In genomic region chr1:167668108-167668507, GRCh38 we compare ENCODE assay signal across 11 cellular contexts. TPM values are rescaled to one million over a fixed set of nuclear protein-coding genes. Genes with fewer than 3 reads are reported as not detected.
DNase-seq lines count a peak whose midpoint lies in the region; ATAC-seq and TF ChIP-seq lines count a peak whose summit lies in the region.
"Had no signal": no experiment of that assay in that cellular context is flagged by ENCODE, and none has a peak within 500 bp of the region (broad histone marks: within the 10 kb centered on the region; RNA-seq: fewer than 3 reads in every experiment).

No MANE protein-coding gene starts in this region.

- H3K4me3 Mint-ChIP-seq in CD14-positive monocyte: no peak overlapping the region
- H3K4me3 Mint-ChIP-seq: WTC11 had no signal

- intact Hi-C loops in CD14-positive monocyte (cut with micrococcal nuclease) (no loop called here), dorsolateral prefrontal cortex (cut with DNase I) (no loop called here), Right ventricle myocardium inferior (cut with DNase I) (no loop called here)

- no peak overlapping the region for H3K27ac ChIP-seq in dorsolateral prefrontal cortex
- H3K27ac ChIP-seq: hepatocyte, parathyroid adenoma had no signal

- no peak for DNase-seq in CD14-positive monocyte (ENCODE audit: low spot score)
- DNase-seq in NAMALWA (ENCODE audit: low spot score): peak; percentile 58
- no peak for DNase-seq in HAP-1 (ENCODE audit: low spot score in 2 of 2)
- DNase-seq in dorsolateral prefrontal cortex: no peak
- no peak for DNase-seq in Right ventricle myocardium inferior (ENCODE audit: missing footprints)

- no peaks in the 10 kb centered on the region for H3K27me3 Mint-ChIP-seq in CD14-positive monocyte (ENCODE audit: low read depth in 3 of 3)

- H3K4me3 ChIP-seq in HAP-1: no peak overlapping the region
- no peak overlapping the region for H3K4me3 ChIP-seq in dorsolateral prefrontal cortex
- H3K4me3 ChIP-seq: hepatocyte had no signal

- no peaks in the 10 kb centered on the region for H3K36me3 ChIP-seq in HAP-1 (replicated peaks)

- no peaks in the 10 kb centered on the region for H3K9me3 Mint-ChIP-seq in CD14-positive monocyte
- H3K9me3 Mint-ChIP-seq: WTC11 had no signal

- ATAC-seq in GM19025 (IDR thresholded peaks at IDR 0.05; ENCODE audit: low read depth, unreplicated experiment): peak; percentile 56
- peak; percentile 57 for ATAC-seq in HG02852 (IDR thresholded peaks at IDR 0.05; ENCODE audit: unreplicated experiment)
- ATAC-seq in Right ventricle myocardium inferior: no peak
- ATAC-seq in esophagus mucosa: no peak
- ATAC-seq: WTC11 had no signal

- peaks cover 81% of the 10 kb centered on the region for H3K4me1 Mint-ChIP-seq in CD14-positive monocyte

- H3K27me3 ChIP-seq in HAP-1 (ENCODE audit: low read depth): no peaks in the 10 kb centered on the region
- H3K27me3 ChIP-seq in dorsolateral prefrontal cortex: no peaks in the 10 kb centered on the region
- H3K27me3 ChIP-seq: hepatocyte had no signal

- TF ChIP-seq CTCF in CD14-positive monocyte (IDR thresholded peaks at IDR 0.05) (no peak), dorsolateral prefrontal cortex (IDR thresholded peaks at IDR 0.05 in 54 of 56, conservative IDR thresholded peaks at IDR 0.05 in 2 of 56; ENCODE audit: low read depth in 1 of 56, partially characterized antibody in 56 of 56) (no peak)

- H3K36me3 Mint-ChIP-seq in CD14-positive monocyte: peaks cover 51 to 76% of the 10 kb centered on the region in 2 donors
- H3K36me3 Mint-ChIP-seq: WTC11 had no signal

- in situ Hi-C loops in HAP-1 (cut with MboI; ENCODE audit: low sequenced_read_pairs): no loop called here

- no peaks in the 10 kb centered on the region for H3K4me1 ChIP-seq in HAP-1
- H3K4me1 ChIP-seq: parathyroid adenoma had no signal

- peak overlapping the region; percentile 2 to 87 (median 50) for H3K27ac Mint-ChIP-seq in CD14-positive monocyte
- H3K27ac Mint-ChIP-seq: WTC11 had no signal

- no peaks in the 10 kb centered on the region for H3K9me3 ChIP-seq in HAP-1

RNA-seq across cellular contexts. Expression of gene RCSD1, which starts 38.1 kb away (rescaled TPM):
- 100 to 1,000 TPM; 216 to 218 TPM for polyA plus RNA-seq in CD14-positive monocyte
- 10 to 100 TPM in 19 of 120 experiments, 1 to 10 TPM in 101; 4.1 to 14.4 (median 8.1) TPM for total RNA-seq in dorsolateral prefrontal cortex
- 41.6 TPM for total RNA-seq in Right ventricle myocardium inferior
- total RNA-seq in esophagus mucosa: 2.4 TPM

RNA-seq across cellular contexts. Expression of gene MPZL1, which starts 53.7 kb away (rescaled TPM):
- 10 to 100 TPM; 61.8 to 63.6 TPM for polyA plus RNA-seq in CD14-positive monocyte
- total RNA-seq in dorsolateral prefrontal cortex (10 to 100 TPM; 23.8 to 52.3 (median 34.9) TPM), Right ventricle myocardium inferior (47.9 TPM), esophagus mucosa (97.5 TPM)

Comparison
In these comparisons a context has a peak if more than half of its experiments do, and no peak if none do; other contexts are left out.
1. ATAC-seq: peak in GM19025 (single experiment) and HG02852 (single experiment); none in Right ventricle myocardium inferior (single experiment) and esophagus mucosa (single experiment).